Comparison of ENCODE assay signal across 9 cellular contexts in genomic region chr13:37602743-37603381, GRCh38. TPM values are rescaled to one million over a fixed set of nuclear protein-coding genes. Genes with fewer than 3 reads are reported as not detected.
DNase-seq lines count a peak whose midpoint lies in the region; ATAC-seq and TF ChIP-seq lines count a peak whose summit lies in the region.
"Had no signal": no experiment of that assay in that cellular context is flagged by ENCODE, and none has a peak within 500 bp of the region (broad histone marks: within the 10 kb centered on the region; RNA-seq: fewer than 3 reads in every experiment).

No MANE protein-coding gene starts in this region.

- TF ChIP-seq CTCF in AG09319 (IDR thresholded peaks at IDR 0.05; ENCODE audit: low read depth, low read length) (peak; percentile 56), HEK293 (tag by site-specific recombination; IDR thresholded peaks at IDR 0.05) (no peak)

- CTCF ChIA-PET in HEK293 (lab: Yijun Ruan, JAX), result interaction anchor here (0.8 to 2.1 kb wide), 11 partner anchors 14 to 528 kb away, joined by 3 to 10 read pairs (median 5); no protein-coding TSS in a partner anchor

- H3K4me3 ChIP-seq in HEK293 (ENCODE audit: low read depth, low read length), result no peak overlapping the region

- H3K36me3 ChIP-seq in HEK293 (ENCODE audit: control insufficient read depth in 2 of 2, insufficient read depth in 1 of 2, low read length in 2 of 2), result no peaks in the 10 kb centered on the region

- DNase-seq in AG09319 (ENCODE audit: extremely low read depth, low read depth) (no peak), astrocyte of the hippocampus (ENCODE audit: low read depth, low spot score) (peak; percentile 35), left lobe of liver (ENCODE audit: low spot score) (no peak), UCSD-AML1 (lab: John Stamatoyannopoulos, UW; ENCODE audit: unreplicated experiment) (no peak)
- DNase-seq: KG1 had no signal

- no peak overlapping the region for H3K27ac ChIP-seq in HEK293 (ENCODE audit: extremely low read depth, low read depth, low read length)

- POLR2A ChIA-PET in HEK293 (lab: Yijun Ruan, JAX), result no interaction called here

- H3K9me3 ChIP-seq in HEK293 (ENCODE audit: control insufficient read depth, insufficient read depth, low read depth, low read length), result no peaks in the 10 kb centered on the region

- H3K4me1 ChIP-seq in HEK293 (ENCODE audit: control insufficient read depth, insufficient read depth, low read length), result no peaks in the 10 kb centered on the region

- ATAC-seq in left lobe of liver (peak; percentile 54), HG02885 (IDR thresholded peaks at IDR 0.05; ENCODE audit: poor library complexity, unreplicated experiment) (no peak), HG03457 (IDR thresholded peaks at IDR 0.05; ENCODE audit: unreplicated experiment) (no peak), HG02938 (IDR thresholded peaks at IDR 0.05; ENCODE audit: unreplicated experiment) (no peak)

TF ChIP-seq in HEK293, 187 proteins besides CTCF, POLR2A, EP300 and RAD21:
- TF ChIP-seq ZNF776 (tag by site-specific recombination; IDR thresholded peaks at IDR 0.05; ENCODE audit: borderline replicate concordance), result no peak
- peak; percentile 57 for TF ChIP-seq ZNF654 (tag by site-specific recombination; IDR thresholded peaks at IDR 0.05; ENCODE audit: low read depth)

RNA-seq across cellular contexts. Expression of gene POSTN, which starts 4.3 kb away (rescaled TPM):
- 0.48 TPM for total RNA-seq in left lobe of liver
